Comparison of ENCODE assay signal across 7 cellular contexts in genomic region chr14:101707285-101707842, GRCh38. TPM values are rescaled to one million over a fixed set of nuclear protein-coding genes. Genes with fewer than 3 reads are reported as not detected.
DNase-seq lines count a peak whose midpoint lies in the region; ATAC-seq and TF ChIP-seq lines count a peak whose summit lies in the region.

No MANE protein-coding gene starts in this region.

- H3K27ac ChIP-seq in PC-9 (peak overlapping the region; percentile 48; the same call in 1 of the 2 replicates), fibroblast of lung (ENCODE audit: insufficient read depth, low read length) (no peak overlapping the region)

- CTCF ChIA-PET in PC-9 (lab: Charles Lee) = interaction anchor here (0.7 to 2.5 kb wide), 9 partner anchors 15 to 254 kb away, joined by 3 to 30 read pairs (median 6); no protein-coding TSS in a partner anchor

- peaks cover 45% of the 10 kb centered on the region for H3K4me1 Mint-ChIP-seq in activated T-cell treated with anti-CD3 and anti-CD28 coated beads, Interleukin-2, amount 50 U/mL, for 4 hours (ENCODE audit: low read depth)
- H3K4me1 Mint-ChIP-seq in nephron (peaks cover 12% of the 10 kb centered on the region), type B pancreatic cell (ENCODE audit: unreplicated experiment) (peaks cover 13% of the 10 kb centered on the region)

- no peaks in the 10 kb centered on the region for H3K9me3 ChIP-seq in PC-9 (ENCODE audit: insufficient read depth, low read depth)
- no peaks in the 10 kb centered on the region for H3K9me3 ChIP-seq in fibroblast of lung (ENCODE audit: control insufficient read depth, insufficient read depth, low read depth, low read length)

- no peaks in the 10 kb centered on the region for H3K9me3 Mint-ChIP-seq in activated T-cell treated with anti-CD3 and anti-CD28 coated beads, Interleukin-2, amount 50 U/mL, for 4 hours
- H3K9me3 Mint-ChIP-seq in nephron = peaks cover 2% of the 10 kb centered on the region
- no peaks in the 10 kb centered on the region for H3K9me3 Mint-ChIP-seq in type B pancreatic cell

- H3K4me1 ChIP-seq in PC-9 (replicated peaks; ENCODE audit: insufficient read depth) = peaks cover 34% of the 10 kb centered on the region
- no peaks in the 10 kb centered on the region for H3K4me1 ChIP-seq in fibroblast of lung (ENCODE audit: control insufficient read depth, extremely low read depth, insufficient read depth, low read length)

- H3K9ac ChIP-seq in fibroblast of lung (ENCODE audit: insufficient read depth, low read length) = no peak overlapping the region

- H3K36me3 Mint-ChIP-seq in activated T-cell treated with anti-CD3 and anti-CD28 coated beads, Interleukin-2, amount 50 U/mL, for 4 hours (ENCODE audit: insufficient read depth) = peaks cover 2% of the 10 kb centered on the region
- H3K36me3 Mint-ChIP-seq in nephron (ENCODE audit: low read depth) = no peaks in the 10 kb centered on the region
- H3K36me3 Mint-ChIP-seq in type B pancreatic cell = peaks cover 4% of the 10 kb centered on the region

- no peaks in the 10 kb centered on the region for H4K20me1 ChIP-seq in PC-9 (ENCODE audit: insufficient read depth)
- no peaks in the 10 kb centered on the region for H4K20me1 ChIP-seq in fibroblast of lung (ENCODE audit: control insufficient read depth, extremely low read depth, insufficient read depth, low read length)

- TF ChIP-seq CTCF in GM13977 (IDR thresholded peaks at IDR 0.05; ENCODE audit: extremely low read depth, insufficient read depth, missing control alignments) = peak; percentile 77
- TF ChIP-seq CTCF in LNCaP clone FGC (IDR thresholded peaks at IDR 0.05; ENCODE audit: control insufficient read depth, extremely low read depth, insufficient read depth) = peak; percentile 83
- TF ChIP-seq CTCF in PC-9 (conservative IDR thresholded peaks at IDR 0.05) = peak; percentile 100
- TF ChIP-seq CTCF in fibroblast of lung (conservative IDR thresholded peaks at IDR 0.05 in 1 of 2, IDR thresholded peaks at IDR 0.05 in 1 of 2; ENCODE audit: low read depth in 1 of 2, low read length in 2 of 2) = peak; percentile 58 to 75
- peak; percentile 81 to 87 (median 87) for TF ChIP-seq CTCF in nephron (IDR thresholded peaks at IDR 0.05; ENCODE audit: unreplicated experiment in 3 of 3)
- TF ChIP-seq CTCF in type B pancreatic cell (conservative IDR thresholded peaks at IDR 0.05) = peak; percentile 93

- 0 out of 2 replicates have a peak overlapping the region, but pooled peaks have one; percentile 15 for H2AFZ ChIP-seq in PC-9
- peak overlapping the region; percentile 9 for H2AFZ ChIP-seq in fibroblast of lung (ENCODE audit: low read length)

- peak overlapping the region in 1 of 3 experiments; percentile 9 for H3K27ac Mint-ChIP-seq in nephron
- H3K27ac Mint-ChIP-seq in type B pancreatic cell = peak overlapping the region; percentile 69

- H3K4me2 ChIP-seq in PC-9 = peak overlapping the region; percentile 59
- H3K4me2 ChIP-seq in fibroblast of lung (ENCODE audit: extremely low read depth, insufficient read depth, low read length) = no peak overlapping the region

- peak overlapping the region; percentile 34 for H3K4me3 Mint-ChIP-seq in activated T-cell treated with anti-CD3 and anti-CD28 coated beads, Interleukin-2, amount 50 U/mL, for 4 hours
- H3K4me3 Mint-ChIP-seq in nephron (peak overlapping the region in 2 of 3 experiments; percentile 35 to 36), type B pancreatic cell (peak overlapping the region; percentile 57)

- H3K36me3 ChIP-seq in PC-9 (ENCODE audit: low read depth) (no peaks in the 10 kb centered on the region), fibroblast of lung (ENCODE audit: control insufficient read depth, insufficient read depth, low read length) (no peaks in the 10 kb centered on the region)

- H3K27me3 Mint-ChIP-seq in activated T-cell treated with anti-CD3 and anti-CD28 coated beads, Interleukin-2, amount 50 U/mL, for 4 hours (ENCODE audit: low read depth) = no peaks in the 10 kb centered on the region
- H3K27me3 Mint-ChIP-seq in nephron (ENCODE audit: low read depth) (peaks cover 30% of the 10 kb centered on the region), type B pancreatic cell (peaks cover 41% of the 10 kb centered on the region)

- H3F3A ChIP-seq in PC-9 (ENCODE audit: insufficient read depth, low read depth) = peaks cover 31% of the 10 kb centered on the region

- H3K4me3 ChIP-seq in LNCaP clone FGC (ENCODE audit: low read depth, low read length) (no peak overlapping the region), PC-9 (no peak overlapping the region), fibroblast of lung (replicated peaks in 1 of 4; ENCODE audit: control extremely low read depth in 1 of 4, insufficient read depth in 1 of 4, low read depth in 3 of 4, low read length in 4 of 4) (no peak overlapping the region)

- DNase-seq in GM13977 (ENCODE audit: low spot score) = peak; percentile 82
- peak; percentile 59 for DNase-seq in LNCaP clone FGC (ENCODE audit: low read depth)
- DNase-seq in PC-9 = peak; percentile 74 to 87
- DNase-seq in activated T-cell treated with anti-CD3 and anti-CD28 coated beads, Interleukin-2, amount 50 U/mL, for 4 hours = peak; percentile 47
- DNase-seq in fibroblast of lung (ENCODE audit: low read depth in 2 of 2) = peak; percentile 73 to 90
- DNase-seq in type B pancreatic cell (ENCODE audit: extremely low spot score, unreplicated experiment) = no peak

- no peaks in the 10 kb centered on the region for H3K9me2 ChIP-seq in PC-9 (ENCODE audit: insufficient read depth)

- in situ Hi-C loops in GM13977 (cut with MboI; ENCODE audit: low pct_unique_long_range_greater_than_20kb, low sequenced_read_pairs, unreplicated experiment) = loop anchor here (25.0 kb wide), 1 partner anchor 605 kb away; the partner anchor contains the start of genes MOK and ZNF839

- intact Hi-C loops in PC-9 (cut with micrococcal nuclease; ENCODE audit: unreplicated experiment) = loop anchor here (1.0 to 10.0 kb wide), 11 partner anchors 55 to 607 kb away; partner anchors contain the start of gene ZNF839

- POLR2A ChIA-PET in PC-9 (lab: Charles Lee; ENCODE audit: unreplicated experiment) = interaction anchor here (0.6 to 0.9 kb wide), 6 partner anchors 24 to 390 kb away, joined by 4 to 7 read pairs (median 4); no protein-coding TSS in a partner anchor

- H3K27me3 ChIP-seq in PC-9 (ENCODE audit: insufficient read depth, low read depth) = no peaks in the 10 kb centered on the region
- peaks cover 6% of the 10 kb centered on the region for H3K27me3 ChIP-seq in fibroblast of lung (ENCODE audit: control insufficient read depth, insufficient read depth, low read length)

- ATAC-seq in activated T-cell treated with anti-CD3 and anti-CD28 coated beads, Interleukin-2, amount 50 U/mL, for 4 hours = peak; percentile 66 to 68

- no TSS peak for BruUV-seq in PC-9 (replicated peaks; lab: Mats Ljungman, UMichigan)

- H3K79me2 ChIP-seq in PC-9 (ENCODE audit: low read depth) (no peaks in the 10 kb centered on the region), fibroblast of lung (ENCODE audit: control insufficient read depth, insufficient read depth, low read length) (no peaks in the 10 kb centered on the region)

RNA-seq across cellular contexts. Expression of gene PPP2R5C, which starts 54.1 kb away (rescaled TPM):
- total RNA-seq in PC-9 (2021) (301 and 401 TPM in 2 replicates), fibroblast of lung (82.7 and 86.0 TPM in 2 replicates), type B pancreatic cell (ENCODE audit: low replicate concordance) (99.8 TPM in 2 replicates)
- 100 to 1,000 TPM; 160 to 180 (median 173) TPM for total RNA-seq in activated T-cell treated with anti-CD3 and anti-CD28 coated beads, Interleukin-2, amount 50 U/mL, for 4 hours
- polyA plus RNA-seq in fibroblast of lung = 113 and 116 TPM in 2 replicates
- polyA plus RNA-seq in fibroblast of lung (2012) = 77.4 and 79.8 TPM in 2 replicates
- polyA minus RNA-seq in fibroblast of lung (ENCODE audit: low replicate concordance) = 32.8 and 33.4 TPM in 2 replicates
